Comparison of ENCODE assay signal across 28 cellular contexts in genomic region chr5:145236127-145236526, GRCh38.
"Had no signal": no experiment of that assay in that cellular context is flagged by ENCODE, and none has a peak within 500 bp of the region (broad histone marks: within the 10 kb centered on the region; RNA-seq: fewer than 3 reads in every experiment).

No MANE protein-coding gene starts in this region.

- H3K9ac ChIP-seq: neural progenitor cell had no signal

- ATAC-seq: activated naive CD4-positive, alpha-beta T cell treated with anti-CD3 and anti-CD28 coated beads, Interleukin-2, amount 50 U/mL, for 72 hours; activated T-helper 17 cell treated with anti-CD3 and anti-CD28 coated beads, Interleukin-2, amount 50 U/mL, for 72 hours; left cardiac atrium; naive thymus-derived CD4-positive, alpha-beta T cell; right lobe of liver; stimulated activated memory B cell treated with anti-CD40 and anti-IgM and Interleukin-4, amounts not matched to agents 10 μg/mL and 1 μg/mL and 100 μg/mL, for 72 hours; T-cell had no signal

- H3K4me1 Mint-ChIP-seq: activated T-helper 17 cell treated with anti-CD3 and anti-CD28 coated beads, Interleukin-2, amount 50 U/mL, for 72 hours; central memory CD8-positive, alpha-beta T cell; memory B cell; naive thymus-derived CD4-positive, alpha-beta T cell; stimulated activated memory B cell treated with anti-CD40 and anti-IgM and Interleukin-4, amounts not matched to agents 10 μg/mL and 1 μg/mL and 100 μg/mL, for 72 hours; T-cell had no signal

- H3K9me3 ChIP-seq: breast epithelium, right lobe of liver, stomach, transverse colon had no signal

- H2AFZ ChIP-seq: neural progenitor cell had no signal

- FAIRE-seq: frontal cortex, small intestine, TTC549, urothelium cell line had no signal

- H3K27ac Mint-ChIP-seq: activated naive CD4-positive, alpha-beta T cell treated with anti-CD3 and anti-CD28 coated beads, Interleukin-2, amount 50 U/mL, for 72 hours; activated T-helper 17 cell treated with anti-CD3 and anti-CD28 coated beads, Interleukin-2, amount 50 U/mL, for 72 hours; memory B cell; naive thymus-derived CD4-positive, alpha-beta T cell; neural progenitor cell; stimulated activated memory B cell treated with anti-CD40 and anti-IgM and Interleukin-4, amounts not matched to agents 10 μg/mL and 1 μg/mL and 100 μg/mL, for 72 hours; T-cell; T-helper 2 cell treated with Interferon-gamma antibody and Interleukin-4, amounts not matched to agents 5 μg/mL and 100 μg/mL, for 36 hours had no signal

- H3K4me3 ChIP-seq: breast epithelium, neural progenitor cell, right lobe of liver, stomach, transverse colon had no signal

- H3K27me3 Mint-ChIP-seq: activated T-helper 17 cell treated with anti-CD3 and anti-CD28 coated beads, Interleukin-2, amount 50 U/mL, for 72 hours; central memory CD8-positive, alpha-beta T cell; memory B cell; naive thymus-derived CD4-positive, alpha-beta T cell; T-cell had no signal

- H3K36me3 Mint-ChIP-seq: activated naive CD4-positive, alpha-beta T cell treated with anti-CD3 and anti-CD28 coated beads, Interleukin-2, amount 50 U/mL, for 72 hours; memory B cell; naive thymus-derived CD4-positive, alpha-beta T cell; neural progenitor cell; stimulated activated memory B cell treated with anti-CD40 and anti-IgM and Interleukin-4, amounts not matched to agents 10 μg/mL and 1 μg/mL and 100 μg/mL, for 72 hours; T-cell had no signal

- H3K4me3 Mint-ChIP-seq: activated T-helper 17 cell treated with anti-CD3 and anti-CD28 coated beads, Interleukin-2, amount 50 U/mL, for 72 hours; central memory CD8-positive, alpha-beta T cell; memory B cell; naive thymus-derived CD4-positive, alpha-beta T cell; neural progenitor cell; stimulated activated memory B cell treated with anti-CD40 and anti-IgM and Interleukin-4, amounts not matched to agents 10 μg/mL and 1 μg/mL and 100 μg/mL, for 72 hours; T-cell; T-helper 2 cell treated with Interferon-gamma antibody and Interleukin-4, amounts not matched to agents 5 μg/mL and 100 μg/mL, for 36 hours had no signal

- H3K36me3 ChIP-seq: breast epithelium, neural progenitor cell, right lobe of liver, stomach, transverse colon had no signal

- H3K9me3 Mint-ChIP-seq: memory B cell; neural progenitor cell; stimulated activated memory B cell treated with anti-CD40 and anti-IgM and Interleukin-4, amounts not matched to agents 10 μg/mL and 1 μg/mL and 100 μg/mL, for 72 hours; T-helper 2 cell treated with Interferon-gamma antibody and Interleukin-4, amounts not matched to agents 5 μg/mL and 100 μg/mL, for 36 hours had no signal

- H3K27me3 ChIP-seq: breast epithelium, neural progenitor cell, right lobe of liver, stomach, transverse colon had no signal

- H3K27ac ChIP-seq: breast epithelium, neural progenitor cell, right lobe of liver, stomach, transverse colon had no signal

- H3K4me2 ChIP-seq: neural progenitor cell had no signal

- DNase-seq: activated CD4-positive, alpha-beta T cell treated with anti-CD3 and anti-CD28 coated beads for 1 hour; activated CD4-positive, alpha-beta T cell treated with anti-CD3 and anti-CD28 coated beads, Interleukin-2, amount 50 U/mL, for 1 hour; activated T-cell treated with anti-CD3 and anti-CD28 coated beads, Interleukin-2, amount 50 U/mL, for 1 hour; amniotic stem cell; cortex of kidney; glutamatergic neuron; hypothalamus; islet precursor cell; left cardiac atrium; naive thymus-derived CD4-positive, alpha-beta T cell; posterior cingulate gyrus; right lobe of liver; small intestine; stimulated activated CD4-positive, alpha-beta T cell treated with anti-CD3 and anti-CD28 coated beads, Interleukin-2, amount 100 ng/mL, for 24 hours; stomach; T-cell; transverse colon had no signal

- H3K4me1 ChIP-seq: breast epithelium, neural progenitor cell, right lobe of liver, stomach, transverse colon had no signal
